In genomic region chr18:50658601-50659000, GRCh38 we compare ENCODE assay signal across 11 cellular contexts.
"Had no signal": no experiment of that assay in that cellular context is flagged by ENCODE, and none has a peak within 500 bp of the region (broad histone marks: within the 10 kb centered on the region; RNA-seq: fewer than 3 reads in every experiment).

No MANE protein-coding gene starts in this region.

- H3K4me3 ChIP-seq: neural progenitor cell had no signal

- DNase-seq: activated B cell treated with CpG ODN at 0.5 μM for 24 hours; activated CD4-positive, alpha-beta T cell treated with anti-CD3 and anti-CD28 coated beads for 48 hours; activated CD8-positive, alpha-beta T cell treated with anti-CD3 and anti-CD28 coated beads for 36 hours; activated naive CD4-positive, alpha-beta T cell treated with anti-CD3 and anti-CD28 coated beads for 36 hours; activated T-cell treated with anti-CD3 and anti-CD28 coated beads, Interleukin-2, amount 50 U/mL, for 1 hour; effector memory CD4-positive, alpha-beta T cell; naive thymus-derived CD4-positive, alpha-beta T cell; SK-N-SH; stimulated activated naive CD4-positive, alpha-beta T cell treated with Interleukin-2 at 50 U/mL for 16 hours had no signal

- ATAC-seq: activated CD8-positive, alpha-beta T cell treated with anti-CD3 and anti-CD28 coated beads for 36 hours; left lobe of liver; naive thymus-derived CD4-positive, alpha-beta T cell had no signal

- H3K27me3 ChIP-seq: neural progenitor cell had no signal

- H3K27ac ChIP-seq: neural progenitor cell had no signal

- H3K36me3 ChIP-seq: neural progenitor cell had no signal
